ENCODE assay signal across 15 cellular contexts in the genomic region with DNA sequence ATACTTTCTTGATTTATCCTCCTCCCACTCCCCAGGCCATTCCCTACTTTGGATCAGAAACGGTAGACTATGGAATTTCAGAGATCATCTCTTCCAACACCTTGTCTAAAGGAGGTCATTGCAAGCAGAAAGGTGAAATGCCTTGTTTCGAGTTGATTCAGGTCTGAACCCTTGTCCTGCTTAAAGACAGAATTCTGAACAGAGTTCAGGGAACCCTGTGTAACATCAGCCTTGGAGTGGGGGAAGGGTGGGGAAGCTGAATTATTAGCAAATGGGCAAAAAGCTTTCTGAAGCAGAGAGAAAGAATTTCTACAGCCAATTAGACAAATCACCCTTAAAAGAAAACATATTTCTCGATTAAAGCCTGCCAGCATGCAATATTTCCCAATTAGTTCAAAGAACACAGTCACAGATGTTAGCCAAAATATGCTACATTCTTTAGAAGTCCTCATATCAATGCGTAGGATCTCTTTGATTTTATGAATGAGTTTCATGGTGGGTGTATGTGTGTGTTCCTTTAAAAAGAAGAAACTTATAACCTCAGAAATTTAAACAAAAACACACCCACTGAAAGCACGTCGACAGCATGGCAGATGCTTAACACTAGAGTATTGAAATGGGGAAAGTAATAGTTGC.
DNase-seq lines count a peak whose midpoint lies in the region; ATAC-seq, FAIRE-seq and TF ChIP-seq lines count a peak whose summit lies in the region.
"Had no signal": no experiment of that assay in that cellular context is flagged by ENCODE, and none has a peak within 500 bp of the region (broad histone marks: within the 10 kb centered on the region; RNA-seq: fewer than 3 reads in every experiment).

No MANE protein-coding gene starts in this region.

- TF ChIP-seq RAD21 in A549 (conservative IDR thresholded peaks at IDR 0.05 in 1 of 2, IDR thresholded peaks at IDR 0.05 in 1 of 2) (0 out of 5 replicates have a peak, but pooled peaks of 1 of the 2 experiments have one; percentile 12), HCT116 (IDR thresholded peaks at IDR 0.05; ENCODE audit: low read depth) (no peak)

- 23% methylated on average over 6 of the region's 6 CpGs for WGBS in A549 (ENCODE audit: missing lambda C conversion rate)

- H3K27ac Mint-ChIP-seq in astrocyte (ENCODE audit: unreplicated experiment) (peak overlapping the region; percentile 89), natural killer cell (no peak overlapping the region)
- H3K27ac Mint-ChIP-seq: dendritic cell treated with granulocyte-macrophage colony-stimulating factor and Interleukin-4, amounts not matched to agents 40 ng/mL and 50 ng/mL, for 4 days; naive thymus-derived CD8-positive, alpha-beta T cell had no signal

- DNase-seq in A549 (ENCODE audit: low read depth in 1 of 2, low spot score in 1 of 2) (peak in 1 of 2 experiments; percentile 29), HCT116 (ENCODE audit: low read depth, low spot score) (no peak), astrocyte (ENCODE audit: low read depth) (peak; percentile 88), foreskin fibroblast (peak; percentile 27 to 60), D721Med (ENCODE audit: insufficient read length, low spot score) (no peak), SW 1271 (lab: John Stamatoyannopoulos, UW) (no peak), natural killer cell (no peak), hippocampal formation (lab: John Stamatoyannopoulos, UW) (no peak)
- DNase-seq: activated CD4-positive, CD25-positive, alpha-beta regulatory T cell treated with anti-CD3 and anti-CD28 coated beads, Interleukin-2, amount 50 U/mL, for 72 hours; naive thymus-derived CD8-positive, alpha-beta T cell; T1000 had no signal

- H3K4me1 ChIP-seq in A549 (peaks cover 49% of the 10 kb centered on the region), HCT116 (ENCODE audit: control insufficient read depth in 1 of 2, insufficient read depth in 2 of 2, low read length in 2 of 2) (peaks cover 9 to 14% of the 10 kb centered on the region in 2 experiments), astrocyte (ENCODE audit: insufficient read depth, low read length) (peaks cover 17% of the 10 kb centered on the region)
- H3K4me1 ChIP-seq: ascending aorta, uterus had no signal

- H3K36me3 ChIP-seq in HCT116 (ENCODE audit: control insufficient read depth in 1 of 2, insufficient read depth in 2 of 2, low read length in 2 of 2) (no peaks in the 10 kb centered on the region), astrocyte (ENCODE audit: insufficient read depth, low read length) (no peaks in the 10 kb centered on the region)
- H3K36me3 ChIP-seq: ascending aorta, uterus had no signal

- H2AFZ ChIP-seq in HCT116 (ENCODE audit: low read depth, low read length, poor library complexity, severe bottlenecking), result no peak overlapping the region
- no peak overlapping the region for H2AFZ ChIP-seq in astrocyte (ENCODE audit: low read depth, low read length)

- no TSS peak for BruUV-seq in HCT116 (replicated peaks; lab: Mats Ljungman, UMichigan)

- TF ChIP-seq EP300 in A549 (IDR thresholded peaks at IDR 0.05), result no peak

- H3K27me3 Mint-ChIP-seq in astrocyte (ENCODE audit: low read depth, unreplicated experiment), result no peaks in the 10 kb centered on the region
- no peaks in the 10 kb centered on the region for H3K27me3 Mint-ChIP-seq in natural killer cell (ENCODE audit: low read depth in 2 of 2)
- H3K27me3 Mint-ChIP-seq: dendritic cell treated with granulocyte-macrophage colony-stimulating factor and Interleukin-4, amounts not matched to agents 40 ng/mL and 50 ng/mL, for 4 days had no signal

- no peak overlapping the region for H3K4me3 Mint-ChIP-seq in astrocyte (ENCODE audit: unreplicated experiment)
- H3K4me3 Mint-ChIP-seq in natural killer cell, result no peak overlapping the region
- H3K4me3 Mint-ChIP-seq: dendritic cell treated with granulocyte-macrophage colony-stimulating factor and Interleukin-4, amounts not matched to agents 40 ng/mL and 50 ng/mL, for 4 days; naive thymus-derived CD8-positive, alpha-beta T cell had no signal

- H3K4me1 Mint-ChIP-seq in astrocyte (ENCODE audit: low read depth, unreplicated experiment) (peaks cover 26% of the 10 kb centered on the region), natural killer cell (no peaks in the 10 kb centered on the region)
- H3K4me1 Mint-ChIP-seq: naive thymus-derived CD8-positive, alpha-beta T cell had no signal

- H3K9me3 Mint-ChIP-seq in astrocyte (ENCODE audit: unreplicated experiment) (no peaks in the 10 kb centered on the region), natural killer cell (peaks cover 14 to 18% of the 10 kb centered on the region in 2 donors)

- H3K9ac ChIP-seq in HCT116 (ENCODE audit: low read length) (no peak overlapping the region), astrocyte (ENCODE audit: low read length) (peak overlapping the region; percentile 43)

- intact Hi-C loops in HCT116 (cut with micrococcal nuclease) (loop anchor here (5.0 kb wide), 1 partner anchor 353 kb away; the partner anchor contains the start of gene RND3), natural killer cell (cut with micrococcal nuclease) (no loop called here)

- no peak for TF ChIP-seq CTCF in A549 (IDR thresholded peaks at IDR 0.05)
- no peak for TF ChIP-seq CTCF in HCT116 (IDR thresholded peaks at IDR 0.05 in 2 of 3, conservative IDR thresholded peaks at IDR 0.05 in 1 of 3; ENCODE audit: borderline replicate concordance in 1 of 3, insufficient read depth in 1 of 3, low read depth in 2 of 3, low read length in 2 of 3)
- TF ChIP-seq CTCF in astrocyte (IDR thresholded peaks at IDR 0.05; ENCODE audit: insufficient read depth, low read depth, low read length), result no peak
- no peak for TF ChIP-seq CTCF in foreskin fibroblast (IDR thresholded peaks at IDR 0.05; ENCODE audit: low read depth, low read length)
- no peak for TF ChIP-seq CTCF in D721Med (IDR thresholded peaks at IDR 0.05; ENCODE audit: insufficient read depth, missing control alignments)
- no peak for TF ChIP-seq CTCF in natural killer cell (IDR thresholded peaks at IDR 0.05)

- no peaks in the 10 kb centered on the region for H4K20me1 ChIP-seq in HCT116 (ENCODE audit: insufficient read depth)
- no peaks in the 10 kb centered on the region for H4K20me1 ChIP-seq in astrocyte (ENCODE audit: insufficient read depth, low read length)

- ATAC-seq in A549 (peak; percentile 21 to 36; a peak in 4 of 6 replicates), HCT116 (no peak), natural killer cell (no peak)
- ATAC-seq: naive thymus-derived CD8-positive, alpha-beta T cell had no signal

- H3K79me2 ChIP-seq in HCT116 (ENCODE audit: insufficient read depth, low read length) (no peaks in the 10 kb centered on the region), astrocyte (ENCODE audit: insufficient read depth, low read length) (no peaks in the 10 kb centered on the region)

- H3K36me3 Mint-ChIP-seq in astrocyte (ENCODE audit: low read depth, unreplicated experiment) (no peaks in the 10 kb centered on the region), natural killer cell (no peaks in the 10 kb centered on the region)
- H3K36me3 Mint-ChIP-seq: naive thymus-derived CD8-positive, alpha-beta T cell had no signal

- no peak overlapping the region; the same call in 2 of the 3 replicates for H3K4me3 ChIP-seq in A549
- no peak overlapping the region for H3K4me3 ChIP-seq in HCT116 (replicated peaks in 1 of 2; ENCODE audit: low read depth in 1 of 2, low read length in 2 of 2)
- H3K4me3 ChIP-seq in astrocyte (ENCODE audit: insufficient read depth, low read depth, low read length), result no peak overlapping the region
- no peak overlapping the region for H3K4me3 ChIP-seq in foreskin fibroblast (ENCODE audit: low read depth in 1 of 2, low read length in 2 of 2)
- H3K4me3 ChIP-seq: ascending aorta, GM12878, uterus had no signal

- FAIRE-seq in A549 (lab: Jason Lieb, UNC) (no peak), astrocyte (lab: Jason Lieb, UNC) (peak; percentile 17), D721Med (lab: Jason Lieb, UNC) (no peak)

- CTCF ChIA-PET in A549 (lab: Yijun Ruan, JAX), result interaction anchor here (1.6 to 1.8 kb wide), 3 partner anchors 8 to 13 kb away, joined by 3 to 5 read pairs (median 4); no protein-coding TSS in a partner anchor
- CTCF ChIA-PET in HCT116 (lab: Charles Lee), result no interaction called here

- TF ChIP-seq POLR2A in A549 (IDR thresholded peaks at IDR 0.05; ENCODE audit: low read length), result no peak
- TF ChIP-seq POLR2A in HCT116 (IDR thresholded peaks at IDR 0.05; ENCODE audit: borderline replicate concordance, extremely low read depth, insufficient read depth, insufficient read length), result no peak

- H3K9me3 ChIP-seq in A549, result 0 out of 3 replicates have a peak, but pooled peaks cover 4% of the 10 kb centered on the region
- no peaks in the 10 kb centered on the region for H3K9me3 ChIP-seq in HCT116 (ENCODE audit: control insufficient read depth in 1 of 2, insufficient read depth in 1 of 2, low read depth in 1 of 2, low read length in 2 of 2)
- H3K9me3 ChIP-seq in astrocyte (ENCODE audit: insufficient read depth, low read depth, low read length), result no peaks in the 10 kb centered on the region
- H3K9me3 ChIP-seq: ascending aorta, uterus had no signal

- no peaks in the 10 kb centered on the region for H3K9me2 ChIP-seq in HCT116 (ENCODE audit: insufficient read depth)

- no peaks in the 10 kb centered on the region for H3K27me3 ChIP-seq in HCT116 (ENCODE audit: insufficient read depth, low read length)
- H3K27me3 ChIP-seq in astrocyte (ENCODE audit: insufficient read depth, low read length), result no peaks in the 10 kb centered on the region
- H3K27me3 ChIP-seq: ascending aorta, uterus had no signal

- RAD21 ChIA-PET in HCT116 (lab: Charles Lee; ENCODE audit: low non-redundant PET in 1 of 2, low total read pairs in 2 of 2, uncharacterized antibody in 2 of 2, unreplicated experiment in 2 of 2), result no interaction called here

- H3K4me2 ChIP-seq in A549, result peak overlapping the region; percentile 76
- peak overlapping the region; percentile 62 for H3K4me2 ChIP-seq in HCT116 (ENCODE audit: low read length)
- peak overlapping the region; percentile 11 for H3K4me2 ChIP-seq in astrocyte (ENCODE audit: low read length)

- POLR2A ChIA-PET in A549 (lab: Yijun Ruan, JAX) (no interaction called here), HCT116 (lab: Charles Lee) (no interaction called here)

- H3K27ac ChIP-seq in A549 (peak overlapping the region; percentile 90 to 91), HCT116 (ENCODE audit: low read depth, low read length) (no peak overlapping the region), astrocyte (ENCODE audit: low read depth, low read length) (peak overlapping the region; percentile 87)
- H3K27ac ChIP-seq: ascending aorta, uterus had no signal

TF ChIP-seq in A549, 52 proteins besides CTCF, POLR2A, EP300 and RAD21 (continues in another document):
- no peak for TF ChIP-seq SMC3 (IDR thresholded peaks at IDR 0.05)
- TF ChIP-seq BHLHE40 (IDR thresholded peaks at IDR 0.05; ENCODE audit: low read depth, low read length), result no peak
- no peak for TF ChIP-seq CHD2 (IDR thresholded peaks at IDR 0.05; ENCODE audit: low read length, partially characterized antibody)

TF ChIP-seq in HCT116, 20 proteins besides CTCF, POLR2A, EP300 and RAD21 (continues in another document):
- no peak for TF ChIP-seq ATF3 (IDR thresholded peaks at IDR 0.05)
- no peak for TF ChIP-seq CBX3 (IDR thresholded peaks at IDR 0.05; ENCODE audit: low read depth)
- TF ChIP-seq YY1 (IDR thresholded peaks at IDR 0.05; ENCODE audit: extremely low read depth, insufficient replicate concordance, low read depth, low read length), result no peak

Comparison
In these comparisons a context has a peak if more than half of its experiments do, and no peak if none do; other contexts are left out.
1. ATAC-seq: peak in A549 (2 of 2); none in HCT116 (single experiment) and natural killer cell (0 of 3).
2. DNase-seq: peak in astrocyte (single experiment) and foreskin fibroblast (2 of 2); none in HCT116 (single experiment), D721Med (single experiment), SW 1271 (0 of 2), natural killer cell (single experiment) and hippocampal formation (0 of 2).
3. H3K4me2 ChIP-seq: peak in every context shown above with its lines; median percentile 76 in A549; 62 in HCT116; 11 in astrocyte.